Comparison of ENCODE assay signal across 8 cellular contexts in genomic region chr1:91569411-91570104, GRCh38.
DNase-seq lines count a peak whose midpoint lies in the region.

No MANE protein-coding gene starts in this region.

- no peaks in the 10 kb centered on the region for H3K27me3 Mint-ChIP-seq in activated naive CD4-positive, alpha-beta T cell treated with anti-CD3 and anti-CD28 coated beads for 36 hours (ENCODE audit: low read depth)

- CTCF ChIA-PET in activated naive CD4-positive, alpha-beta T cell treated with anti-CD3 and anti-CD28 coated beads for 36 hours (lab: Charles Lee) = interaction anchor here (1.0 to 1.6 kb wide), 2 partner anchors 12 to 332 kb away, joined by 6 to 8 read pairs; no protein-coding TSS in a partner anchor

- intact Hi-C loops in activated naive CD4-positive, alpha-beta T cell treated with anti-CD3 and anti-CD28 coated beads for 36 hours (cut with micrococcal nuclease) = no loop called here

- H3K9me3 Mint-ChIP-seq in activated naive CD4-positive, alpha-beta T cell treated with anti-CD3 and anti-CD28 coated beads for 36 hours = no peaks in the 10 kb centered on the region

- H3K36me3 Mint-ChIP-seq in activated naive CD4-positive, alpha-beta T cell treated with anti-CD3 and anti-CD28 coated beads for 36 hours (ENCODE audit: low read depth) = no peaks in the 10 kb centered on the region

- H3K27ac Mint-ChIP-seq in activated naive CD4-positive, alpha-beta T cell treated with anti-CD3 and anti-CD28 coated beads for 36 hours = no peak overlapping the region

- peak; percentile 32 for DNase-seq in activated naive CD4-positive, alpha-beta T cell treated with anti-CD3 and anti-CD28 coated beads for 36 hours
- DNase-seq in activated naive CD4-positive, alpha-beta T cell treated with Interleukin-2 at 50 U/mL for 16 hours = no peak
- DNase-seq in astrocyte of the hippocampus (ENCODE audit: low read depth, low spot score) (peak; percentile 90), kidney glomerular epithelial cell (lab: John Stamatoyannopoulos, UW) (peak; percentile 48), ureter (ENCODE audit: low spot score) (peak; percentile 79), NCI-H524 treated with DMSO at 0.1 percent for 48 hours (lab: John Stamatoyannopoulos, UW) (no peak), D341Med (ENCODE audit: low spot score) (no peak), NCI-H1417 (lab: John Stamatoyannopoulos, UW) (no peak)

- no peak overlapping the region for H3K4me3 Mint-ChIP-seq in activated naive CD4-positive, alpha-beta T cell treated with anti-CD3 and anti-CD28 coated beads for 36 hours

- peaks cover 15% of the 10 kb centered on the region for H3K4me1 Mint-ChIP-seq in activated naive CD4-positive, alpha-beta T cell treated with anti-CD3 and anti-CD28 coated beads for 36 hours (ENCODE audit: low read depth)

Comparison
In these comparisons a context has a peak if more than half of its experiments do, and no peak if none do; other contexts are left out.
1. DNase-seq: peak in activated naive CD4-positive, alpha-beta T cell treated with anti-CD3 and anti-CD28 coated beads for 36 hours (single experiment), astrocyte of the hippocampus (single experiment), kidney glomerular epithelial cell (single experiment) and ureter (single experiment); none in activated naive CD4-positive, alpha-beta T cell treated with Interleukin-2 at 50 U/mL for 16 hours (single experiment), NCI-H524 treated with DMSO at 0.1 percent for 48 hours (single experiment), D341Med (single experiment) and NCI-H1417 (0 of 3).